ENCODE assay signal across 1 cellular context in genomic region chr3:29329986-29330514, GRCh38.
TF ChIP-seq lines count a peak whose summit lies in the region.

No MANE protein-coding gene starts in this region.

TF ChIP-seq in GM23338, 12 proteins besides CTCF, POLR2A, EP300 and RAD21:
- TF ChIP-seq, protein P1, sequence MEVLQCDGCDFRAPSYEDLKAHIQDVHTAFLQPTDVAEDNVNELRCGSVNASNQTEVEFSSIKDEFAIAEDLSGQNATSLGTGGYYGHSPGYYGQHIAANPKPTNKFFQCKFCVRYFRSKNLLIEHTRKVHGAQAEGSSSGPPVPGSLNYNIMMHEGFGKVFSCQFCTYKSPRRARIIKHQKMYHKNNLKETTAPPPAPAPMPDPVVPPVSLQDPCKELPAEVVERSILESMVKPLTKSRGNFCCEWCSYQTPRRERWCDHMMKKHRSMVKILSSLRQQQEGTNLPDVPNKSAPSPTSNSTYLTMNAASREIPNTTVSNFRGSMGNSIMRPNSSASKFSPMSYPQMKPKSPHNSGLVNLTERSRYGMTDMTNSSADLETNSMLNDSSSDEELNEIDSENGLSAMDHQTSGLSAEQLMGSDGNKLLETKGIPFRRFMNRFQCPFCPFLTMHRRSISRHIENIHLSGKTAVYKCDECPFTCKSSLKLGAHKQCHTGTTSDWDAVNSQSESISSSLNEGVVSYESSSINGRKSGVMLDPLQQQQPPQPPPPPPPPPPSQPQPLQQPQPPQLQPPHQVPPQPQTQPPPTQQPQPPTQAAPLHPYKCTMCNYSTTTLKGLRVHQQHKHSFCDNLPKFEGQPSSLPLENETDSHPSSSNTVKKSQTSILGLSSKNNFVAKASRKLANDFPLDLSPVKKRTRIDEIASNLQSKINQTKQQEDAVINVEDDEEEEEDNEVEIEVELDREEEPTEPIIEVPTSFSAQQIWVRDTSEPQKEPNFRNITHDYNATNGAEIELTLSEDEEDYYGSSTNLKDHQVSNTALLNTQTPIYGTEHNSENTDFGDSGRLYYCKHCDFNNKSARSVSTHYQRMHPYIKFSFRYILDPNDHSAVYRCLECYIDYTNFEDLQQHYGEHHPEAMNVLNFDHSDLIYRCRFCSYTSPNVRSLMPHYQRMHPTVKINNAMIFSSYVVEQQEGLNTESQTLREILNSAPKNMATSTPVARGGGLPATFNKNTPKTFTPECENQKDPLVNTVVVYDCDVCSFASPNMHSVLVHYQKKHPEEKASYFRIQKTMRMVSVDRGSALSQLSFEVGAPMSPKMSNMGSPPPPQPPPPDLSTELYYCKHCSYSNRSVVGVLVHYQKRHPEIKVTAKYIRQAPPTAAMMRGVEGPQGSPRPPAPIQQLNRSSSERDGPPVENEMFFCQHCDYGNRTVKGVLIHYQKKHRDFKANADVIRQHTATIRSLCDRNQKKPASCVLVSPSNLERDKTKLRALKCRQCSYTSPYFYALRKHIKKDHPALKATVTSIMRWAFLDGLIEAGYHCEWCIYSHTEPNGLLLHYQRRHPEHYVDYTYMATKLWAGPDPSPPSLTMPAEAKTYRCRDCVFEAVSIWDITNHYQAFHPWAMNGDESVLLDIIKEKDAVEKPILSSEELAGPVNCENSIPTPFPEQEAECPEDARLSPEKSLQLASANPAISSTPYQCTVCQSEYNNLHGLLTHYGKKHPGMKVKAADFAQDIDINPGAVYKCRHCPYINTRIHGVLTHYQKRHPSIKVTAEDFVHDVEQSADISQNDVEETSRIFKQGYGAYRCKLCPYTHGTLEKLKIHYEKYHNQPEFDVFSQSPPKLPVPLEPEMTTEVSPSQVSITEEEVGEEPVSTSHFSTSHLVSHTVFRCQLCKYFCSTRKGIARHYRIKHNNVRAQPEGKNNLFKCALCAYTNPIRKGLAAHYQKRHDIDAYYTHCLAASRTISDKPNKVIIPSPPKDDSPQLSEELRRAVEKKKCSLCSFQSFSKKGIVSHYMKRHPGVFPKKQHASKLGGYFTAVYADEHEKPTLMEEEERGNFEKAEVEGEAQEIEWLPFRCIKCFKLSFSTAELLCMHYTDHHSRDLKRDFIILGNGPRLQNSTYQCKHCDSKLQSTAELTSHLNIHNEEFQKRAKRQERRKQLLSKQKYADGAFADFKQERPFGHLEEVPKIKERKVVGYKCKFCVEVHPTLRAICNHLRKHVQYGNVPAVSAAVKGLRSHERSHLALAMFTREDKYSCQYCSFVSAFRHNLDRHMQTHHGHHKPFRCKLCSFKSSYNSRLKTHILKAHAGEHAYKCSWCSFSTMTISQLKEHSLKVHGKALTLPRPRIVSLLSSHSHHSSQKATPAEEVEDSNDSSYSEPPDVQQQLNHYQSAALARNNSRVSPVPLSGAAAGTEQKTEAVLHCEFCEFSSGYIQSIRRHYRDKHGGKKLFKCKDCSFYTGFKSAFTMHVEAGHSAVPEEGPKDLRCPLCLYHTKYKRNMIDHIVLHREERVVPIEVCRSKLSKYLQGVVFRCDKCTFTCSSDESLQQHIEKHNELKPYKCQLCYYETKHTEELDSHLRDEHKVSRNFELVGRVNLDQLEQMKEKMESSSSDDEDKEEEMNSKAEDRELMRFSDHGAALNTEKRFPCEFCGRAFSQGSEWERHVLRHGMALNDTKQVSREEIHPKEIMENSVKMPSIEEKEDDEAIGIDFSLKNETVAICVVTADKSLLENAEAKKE (CRISPR knock-in tag; IDR thresholded peaks at IDR 0.05) = no peak
- TF ChIP-seq, protein P2, sequence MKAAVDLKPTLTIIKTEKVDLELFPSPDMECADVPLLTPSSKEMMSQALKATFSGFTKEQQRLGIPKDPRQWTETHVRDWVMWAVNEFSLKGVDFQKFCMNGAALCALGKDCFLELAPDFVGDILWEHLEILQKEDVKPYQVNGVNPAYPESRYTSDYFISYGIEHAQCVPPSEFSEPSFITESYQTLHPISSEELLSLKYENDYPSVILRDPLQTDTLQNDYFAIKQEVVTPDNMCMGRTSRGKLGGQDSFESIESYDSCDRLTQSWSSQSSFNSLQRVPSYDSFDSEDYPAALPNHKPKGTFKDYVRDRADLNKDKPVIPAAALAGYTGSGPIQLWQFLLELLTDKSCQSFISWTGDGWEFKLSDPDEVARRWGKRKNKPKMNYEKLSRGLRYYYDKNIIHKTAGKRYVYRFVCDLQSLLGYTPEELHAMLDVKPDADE (IDR thresholded peaks at IDR 0.05) = no peak
- TF ChIP-seq JUNB (IDR thresholded peaks at IDR 0.05; ENCODE audit: unreplicated experiment) (no peak), ZNF114 (CRISPR knock-in tag; IDR thresholded peaks at IDR 0.05) (no peak), STAT1 (IDR thresholded peaks at IDR 0.05; ENCODE audit: unreplicated experiment) (no peak), EZH2 (IDR thresholded peaks at IDR 0.05; ENCODE audit: low read depth, unreplicated experiment) (no peak), EZH2phosphoT487 (IDR thresholded peaks at IDR 0.05; ENCODE audit: unreplicated experiment) (no peak), CREB1 (CRISPR knock-in tag; IDR thresholded peaks at IDR 0.05; ENCODE audit: low read depth) (no peak), ZNF331 (CRISPR knock-in tag; IDR thresholded peaks at IDR 0.05; ENCODE audit: low read depth) (no peak), POLR2AphosphoS5 (IDR thresholded peaks at IDR 0.05; ENCODE audit: low read depth) (no peak), NANOG (IDR thresholded peaks at IDR 0.05; ENCODE audit: borderline replicate concordance) (no peak)
- TF ChIP-seq, protein P3, sequence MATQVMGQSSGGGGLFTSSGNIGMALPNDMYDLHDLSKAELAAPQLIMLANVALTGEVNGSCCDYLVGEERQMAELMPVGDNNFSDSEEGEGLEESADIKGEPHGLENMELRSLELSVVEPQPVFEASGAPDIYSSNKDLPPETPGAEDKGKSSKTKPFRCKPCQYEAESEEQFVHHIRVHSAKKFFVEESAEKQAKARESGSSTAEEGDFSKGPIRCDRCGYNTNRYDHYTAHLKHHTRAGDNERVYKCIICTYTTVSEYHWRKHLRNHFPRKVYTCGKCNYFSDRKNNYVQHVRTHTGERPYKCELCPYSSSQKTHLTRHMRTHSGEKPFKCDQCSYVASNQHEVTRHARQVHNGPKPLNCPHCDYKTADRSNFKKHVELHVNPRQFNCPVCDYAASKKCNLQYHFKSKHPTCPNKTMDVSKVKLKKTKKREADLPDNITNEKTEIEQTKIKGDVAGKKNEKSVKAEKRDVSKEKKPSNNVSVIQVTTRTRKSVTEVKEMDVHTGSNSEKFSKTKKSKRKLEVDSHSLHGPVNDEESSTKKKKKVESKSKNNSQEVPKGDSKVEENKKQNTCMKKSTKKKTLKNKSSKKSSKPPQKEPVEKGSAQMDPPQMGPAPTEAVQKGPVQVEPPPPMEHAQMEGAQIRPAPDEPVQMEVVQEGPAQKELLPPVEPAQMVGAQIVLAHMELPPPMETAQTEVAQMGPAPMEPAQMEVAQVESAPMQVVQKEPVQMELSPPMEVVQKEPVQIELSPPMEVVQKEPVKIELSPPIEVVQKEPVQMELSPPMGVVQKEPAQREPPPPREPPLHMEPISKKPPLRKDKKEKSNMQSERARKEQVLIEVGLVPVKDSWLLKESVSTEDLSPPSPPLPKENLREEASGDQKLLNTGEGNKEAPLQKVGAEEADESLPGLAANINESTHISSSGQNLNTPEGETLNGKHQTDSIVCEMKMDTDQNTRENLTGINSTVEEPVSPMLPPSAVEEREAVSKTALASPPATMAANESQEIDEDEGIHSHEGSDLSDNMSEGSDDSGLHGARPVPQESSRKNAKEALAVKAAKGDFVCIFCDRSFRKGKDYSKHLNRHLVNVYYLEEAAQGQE (IDR thresholded peaks at IDR 0.05; ENCODE audit: unreplicated experiment) = no peak
